Comparison of ENCODE assay signal across 25 cellular contexts in the genomic region with DNA sequence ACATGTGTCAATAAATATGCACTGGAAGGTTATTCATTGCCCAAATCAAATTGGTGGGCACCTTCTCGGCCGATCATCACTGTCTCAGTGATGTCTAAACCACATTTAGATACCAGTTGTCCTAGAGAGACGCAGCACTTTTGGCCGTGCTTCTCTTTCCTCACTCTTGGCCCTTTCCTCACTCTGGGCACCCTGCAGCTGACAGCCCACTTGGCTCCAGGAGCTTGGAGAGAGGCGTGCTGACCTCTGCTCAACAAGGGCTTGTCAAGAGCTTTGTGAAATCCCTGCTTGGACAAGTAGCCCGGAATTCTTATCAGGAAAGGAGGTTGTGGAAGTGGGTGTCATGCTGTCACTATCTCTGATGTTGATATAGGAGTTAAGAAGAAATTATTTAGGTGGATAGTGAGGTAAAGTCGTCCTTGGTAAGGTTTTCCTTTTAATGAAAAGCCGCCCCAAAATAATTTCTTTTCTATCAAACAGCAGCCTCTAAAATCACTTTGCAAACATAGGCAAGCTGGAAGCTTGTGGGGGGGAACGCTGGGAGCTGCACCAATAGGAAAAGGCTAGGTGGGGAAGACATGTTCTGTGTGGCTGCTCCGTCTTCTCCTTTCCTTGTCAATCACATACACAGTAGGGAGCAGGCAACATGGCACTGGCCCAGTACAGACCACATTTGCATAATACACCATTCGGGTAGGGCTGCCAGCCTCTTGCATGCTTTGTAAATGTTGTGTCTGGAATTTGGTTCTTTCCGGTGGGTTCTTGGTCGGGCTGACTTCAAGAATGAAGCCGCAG.
DNase-seq lines count a peak whose midpoint lies in the region; ATAC-seq and TF ChIP-seq lines count a peak whose summit lies in the region.
"Had no signal": no experiment of that assay in that cellular context is flagged by ENCODE, and none has a peak within 500 bp of the region (broad histone marks: within the 10 kb centered on the region; RNA-seq: fewer than 3 reads in every experiment).

No MANE protein-coding gene starts in this region.

- DNase-seq in ascending aorta (ENCODE audit: low spot score in 2 of 2) (no peak), heart left ventricle (peak in 4 of 5 donors; percentile 31 to 76 (median 52)), left lung (no peak), gastrocnemius medialis (peak; percentile 17 to 80)
- no peak for DNase-seq in activated CD4-positive, alpha-beta T cell treated with anti-CD3 and anti-CD28 coated beads for 36 hours
- DNase-seq in effector memory CD4-positive, alpha-beta T cell = no peak
- DNase-seq: C1 segment of cervical spinal cord; CD4-positive, alpha-beta memory T cell; COR-L47; DMS53; HFFc6; IMR-90; KG1; MG63; NCI-H2029; NCI-H446 treated with DMSO at 0.1 percent for 48 hours; NCI-H526; NCI-H82; NK-92 treated with Interleukin-12 subunit alpha and Interleukin-12 subunit beta, amount 100 ng/mL, for 24 hours; PC-9; SHP77 had no signal

- H3K36me3 Mint-ChIP-seq in activated CD4-positive, alpha-beta T cell treated with anti-CD3 and anti-CD28 coated beads for 36 hours (ENCODE audit: low read depth) = no peaks in the 10 kb centered on the region
- H3K36me3 Mint-ChIP-seq: CD4-positive, alpha-beta memory T cell had no signal

- TF ChIP-seq POLR2A in heart left ventricle (IDR thresholded peaks at IDR 0.05) (no peak), gastrocnemius medialis (IDR thresholded peaks at IDR 0.05) (no peak)

- CTCF ChIA-PET in activated CD4-positive, alpha-beta T cell treated with anti-CD3 and anti-CD28 coated beads for 36 hours (lab: Charles Lee) = no interaction called here

- peaks cover 3% of the 10 kb centered on the region for H3K9me3 Mint-ChIP-seq in activated CD4-positive, alpha-beta T cell treated with anti-CD3 and anti-CD28 coated beads for 36 hours (ENCODE audit: low read depth)
- H3K9me3 Mint-ChIP-seq: GM23338, HFFc6 had no signal

- intact Hi-C loops in ascending aorta (cut with DNase I) (loop anchor here (5.0 kb wide), 3 partner anchors 47 to 297 kb away; a partner anchor contains a TSS), heart left ventricle (cut with DNase I) (loop anchor here in 2 of 10 donors (2.0 to 10.0 kb wide), 2 partner anchors 15 to 119 kb away; no protein-coding TSS in a partner anchor), left lung (cut with DNase I) (no loop called here), gastrocnemius medialis (cut with DNase I; ENCODE audit: low total_unique reads) (loop anchor here (5.0 kb wide), 1 partner anchor 107 kb away; no protein-coding TSS in a partner anchor)
- intact Hi-C loops in activated CD4-positive, alpha-beta T cell treated with anti-CD3 and anti-CD28 coated beads for 36 hours (cut with DNase I, micrococcal nuclease) = no loop called here

- H3K9me3 ChIP-seq in ascending aorta = no peaks in the 10 kb centered on the region
- H3K9me3 ChIP-seq in heart left ventricle = no peaks in the 10 kb centered on the region
- peaks cover 0 to 2% of the 10 kb centered on the region in 2 donors for H3K9me3 ChIP-seq in left lung
- no peaks in the 10 kb centered on the region for H3K9me3 ChIP-seq in gastrocnemius medialis
- no peaks in the 10 kb centered on the region for H3K9me3 ChIP-seq in effector memory CD4-positive, alpha-beta T cell (ENCODE audit: control insufficient read depth, low read length)
- H3K9me3 ChIP-seq: HAP-1, MG63 had no signal

- H3K27ac Mint-ChIP-seq in activated CD4-positive, alpha-beta T cell treated with anti-CD3 and anti-CD28 coated beads for 36 hours = no peak overlapping the region
- H3K27ac Mint-ChIP-seq: CD4-positive, alpha-beta memory T cell; GM23338; HFFc6 had no signal

- H3K4me3 Mint-ChIP-seq in activated CD4-positive, alpha-beta T cell treated with anti-CD3 and anti-CD28 coated beads for 36 hours = no peak overlapping the region
- H3K4me3 Mint-ChIP-seq: GM23338, HFFc6 had no signal

- no peaks in the 10 kb centered on the region for H3K36me3 ChIP-seq in ascending aorta
- H3K36me3 ChIP-seq in heart left ventricle = no peaks in the 10 kb centered on the region
- H3K36me3 ChIP-seq in left lung = no peaks in the 10 kb centered on the region
- no peaks in the 10 kb centered on the region for H3K36me3 ChIP-seq in gastrocnemius medialis
- H3K36me3 ChIP-seq in effector memory CD4-positive, alpha-beta T cell (ENCODE audit: control insufficient read depth, insufficient read depth, low read length) = no peaks in the 10 kb centered on the region
- H3K36me3 ChIP-seq: HAP-1, MG63 had no signal

- H3K4me3 ChIP-seq in ascending aorta = no peak overlapping the region
- H3K4me3 ChIP-seq in heart left ventricle = no peak overlapping the region
- no peak overlapping the region for H3K4me3 ChIP-seq in left lung
- no peak overlapping the region for H3K4me3 ChIP-seq in gastrocnemius medialis
- no peak overlapping the region for H3K4me3 ChIP-seq in effector memory CD4-positive, alpha-beta T cell (ENCODE audit: insufficient read depth, low read depth, low read length, poor library complexity, severe bottlenecking)
- H3K4me3 ChIP-seq: GM23338, HAP-1, MG63, PC-9 had no signal

- 44 to 67% (median 50%) methylated on average over 13 to 14 of the region's 14 CpGs for WGBS in heart left ventricle, 4 donors

- peak overlapping the region; percentile 60 to 77 for H3K27ac ChIP-seq in ascending aorta
- H3K27ac ChIP-seq in heart left ventricle = peak overlapping the region in 2 of 12 donors; percentile 27 to 38
- H3K27ac ChIP-seq in left lung = no peak overlapping the region
- no peak overlapping the region for H3K27ac ChIP-seq in gastrocnemius medialis
- H3K27ac ChIP-seq in effector memory CD4-positive, alpha-beta T cell (ENCODE audit: insufficient read depth, low read length, poor library complexity, severe bottlenecking) = no peak overlapping the region
- H3K27ac ChIP-seq: PC-9 had no signal

- no peaks in the 10 kb centered on the region for H3K4me1 Mint-ChIP-seq in activated CD4-positive, alpha-beta T cell treated with anti-CD3 and anti-CD28 coated beads for 36 hours
- H3K4me1 Mint-ChIP-seq: CD4-positive, alpha-beta memory T cell had no signal

- POLR2A ChIA-PET in activated CD4-positive, alpha-beta T cell treated with anti-CD3 and anti-CD28 coated beads for 36 hours (lab: Charles Lee) = no interaction called here

- in situ Hi-C loops in gastrocnemius medialis (cut with MboI; ENCODE audit: low sequenced_read_pairs in 4 of 4) = no loop called here

- H3K4me1 ChIP-seq in ascending aorta (peaks cover 4 to 51% of the 10 kb centered on the region in 2 donors), heart left ventricle (peaks cover 0 to 38% (median 2%) of the 10 kb centered on the region in 12 donors), left lung (no peaks in the 10 kb centered on the region), gastrocnemius medialis (peaks cover 29 to 34% of the 10 kb centered on the region in 2 donors)
- H3K4me1 ChIP-seq in effector memory CD4-positive, alpha-beta T cell (ENCODE audit: control insufficient read depth, insufficient read depth, low read length, poor library complexity, severe bottlenecking) = no peaks in the 10 kb centered on the region

- H3K27me3 ChIP-seq in ascending aorta (no peaks in the 10 kb centered on the region), heart left ventricle (no peaks in the 10 kb centered on the region), left lung (no peaks in the 10 kb centered on the region), gastrocnemius medialis (no peaks in the 10 kb centered on the region)
- H3K27me3 ChIP-seq in effector memory CD4-positive, alpha-beta T cell (replicated peaks; ENCODE audit: control insufficient read depth, insufficient read depth, low read length, poor library complexity, severe bottlenecking) = no peaks in the 10 kb centered on the region
- H3K27me3 ChIP-seq: MG63 had no signal

- peak; percentile 48 to 87 (median 81) for ATAC-seq in heart left ventricle
- ATAC-seq in left lung = peak; percentile 88
- peak; percentile 61 to 93 for ATAC-seq in gastrocnemius medialis
- no peak for ATAC-seq in activated CD4-positive, alpha-beta T cell treated with anti-CD3 and anti-CD28 coated beads for 36 hours
- ATAC-seq in GM21528 (IDR thresholded peaks at IDR 0.05; ENCODE audit: low FRiP score, unreplicated experiment) = no peak
- no peak for ATAC-seq in GM19397 (IDR thresholded peaks at IDR 0.05; ENCODE audit: unreplicated experiment)
- ATAC-seq: GM23338 had no signal

- TF ChIP-seq CTCF in ascending aorta (IDR thresholded peaks at IDR 0.05) = no peak
- TF ChIP-seq CTCF in heart left ventricle (IDR thresholded peaks at IDR 0.05) = no peak
- TF ChIP-seq CTCF in left lung (IDR thresholded peaks at IDR 0.05) = no peak
- no peak for TF ChIP-seq CTCF in gastrocnemius medialis (IDR thresholded peaks at IDR 0.05 in 4 of 5, conservative IDR thresholded peaks at IDR 0.05 in 1 of 5)

- no peaks in the 10 kb centered on the region for H3K27me3 Mint-ChIP-seq in activated CD4-positive, alpha-beta T cell treated with anti-CD3 and anti-CD28 coated beads for 36 hours

Comparison
In these comparisons a context has a peak if more than half of its experiments do, and no peak if none do; other contexts are left out.
1. DNase-seq: peak in heart left ventricle (4 of 5) and gastrocnemius medialis (2 of 2); none in ascending aorta (0 of 2), left lung (0 of 2), activated CD4-positive, alpha-beta T cell treated with anti-CD3 and anti-CD28 coated beads for 36 hours (single experiment) and effector memory CD4-positive, alpha-beta T cell (0 of 3).
2. H3K27ac ChIP-seq: peak in ascending aorta (2 of 2); none in left lung (0 of 2), gastrocnemius medialis (0 of 4) and effector memory CD4-positive, alpha-beta T cell (single experiment).
3. ATAC-seq: peak in heart left ventricle (4 of 4), left lung (single experiment) and gastrocnemius medialis (2 of 2); none in activated CD4-positive, alpha-beta T cell treated with anti-CD3 and anti-CD28 coated beads for 36 hours (single experiment), GM21528 (single experiment) and GM19397 (single experiment).
4. intact Hi-C loops: an anchor here in ascending aorta (5.0 kb wide) and gastrocnemius medialis (5.0 kb wide); none called in left lung and activated CD4-positive, alpha-beta T cell treated with anti-CD3 and anti-CD28 coated beads for 36 hours.